In the genomic region with DNA sequence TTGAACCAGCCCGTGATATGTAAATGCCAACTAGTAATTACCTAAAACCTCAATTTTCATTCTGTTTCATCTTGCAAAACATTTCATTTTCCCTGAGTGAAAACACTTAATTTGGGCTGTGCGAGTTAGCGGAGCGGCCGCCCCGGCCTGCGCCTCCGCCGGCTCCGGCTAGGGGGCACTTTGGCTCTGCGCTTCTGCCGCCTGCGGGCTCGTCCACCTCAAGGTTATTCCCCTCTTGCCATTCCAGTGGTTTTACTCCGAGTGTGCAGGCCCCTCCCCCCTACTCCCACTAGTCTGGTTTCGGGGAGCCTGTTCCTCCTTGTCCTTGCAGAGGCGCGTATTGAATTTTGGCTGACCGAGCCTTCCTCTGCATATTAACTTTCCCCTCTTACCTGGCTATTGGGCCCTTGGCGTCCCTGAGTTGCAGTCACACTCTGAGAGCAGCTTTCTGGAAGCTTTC, we compare ENCODE assay signal across 9 cellular contexts. TPM values are rescaled to one million over a fixed set of nuclear protein-coding genes. Genes with fewer than 3 reads are reported as not detected.
DNase-seq lines count a peak whose midpoint lies in the region; ATAC-seq and TF ChIP-seq lines count a peak whose summit lies in the region.
"Had no signal": no experiment of that assay in that cellular context is flagged by ENCODE, and none has a peak within 500 bp of the region (broad histone marks: within the 10 kb centered on the region; RNA-seq: fewer than 3 reads in every experiment).

No MANE protein-coding gene starts in this region.

- no peak for TF ChIP-seq EP300 in esophagus muscularis mucosa (IDR thresholded peaks at IDR 0.05)
- TF ChIP-seq EP300 in neural cell (conservative IDR thresholded peaks at IDR 0.05; ENCODE audit: poor library complexity, severe bottlenecking) = no peak

- no peak for ATAC-seq in GM18520 (IDR thresholded peaks at IDR 0.05; ENCODE audit: unreplicated experiment)

- H3K9me2 ChIP-seq in neural cell (ENCODE audit: insufficient read depth, low read length) = no peaks in the 10 kb centered on the region

- H2AFZ ChIP-seq in neural cell (ENCODE audit: low read depth, low read length) = no peak overlapping the region

- H4K20me1 ChIP-seq in BLaER1 treated with 17β-estradiol and CSF1 and Interleukin-3, amounts not matched to agents 10 nM and 100 nM = peaks cover 57 to 82% (median 73%) of the 10 kb centered on the region in 11 experiments; a peak in 20 of 22 replicates
- no peaks in the 10 kb centered on the region for H4K20me1 ChIP-seq in neural cell (ENCODE audit: insufficient read depth)

- no peaks in the 10 kb centered on the region for H3K9me3 ChIP-seq in BLaER1 treated with 17β-estradiol and CSF1 and Interleukin-3, amounts not matched to agents 10 nM and 100 nM (replicated peaks in 1 of 11)
- H3K9me3 ChIP-seq in esophagus muscularis mucosa = no peaks in the 10 kb centered on the region
- no peaks in the 10 kb centered on the region for H3K9me3 ChIP-seq in neural cell (ENCODE audit: low read length)

- H3K4me3 ChIP-seq in BLaER1 treated with 17β-estradiol and CSF1 and Interleukin-3, amounts not matched to agents 10 nM and 100 nM = no peak overlapping the region
- H3K4me3 ChIP-seq in esophagus muscularis mucosa (peak overlapping the region in 1 of 4 donors; percentile 22), neural cell (ENCODE audit: low read length) (no peak overlapping the region)

- intact Hi-C loops in esophagus muscularis mucosa (cut with DNase I) = loop anchor here (5.0 kb wide), 1 partner anchor 102 kb away; no protein-coding TSS in a partner anchor

- TF ChIP-seq CTCF in esophagus muscularis mucosa (IDR thresholded peaks at IDR 0.05) (peak; percentile 80 to 89 (median 82)), neural cell (IDR thresholded peaks at IDR 0.05; ENCODE audit: poor library complexity, severe bottlenecking) (peak; percentile 76)

- H3K9ac ChIP-seq in BLaER1 treated with 17β-estradiol and CSF1 and Interleukin-3, amounts not matched to agents 10 nM and 100 nM = no peak overlapping the region
- H3K9ac ChIP-seq in neural cell (ENCODE audit: low read length) = no peak overlapping the region

- no peak for TF ChIP-seq POLR2A in esophagus muscularis mucosa (IDR thresholded peaks at IDR 0.05; ENCODE audit: low read depth)

- peaks cover 0 to 11% (median 0%) of the 10 kb centered on the region in 11 experiments; a peak in 1 of 22 replicates for H3K36me3 ChIP-seq in BLaER1 treated with 17β-estradiol and CSF1 and Interleukin-3, amounts not matched to agents 10 nM and 100 nM
- H3K36me3 ChIP-seq in esophagus muscularis mucosa = no peaks in the 10 kb centered on the region
- H3K36me3 ChIP-seq in neural cell (ENCODE audit: insufficient read depth, low read length) = no peaks in the 10 kb centered on the region

- H3K4me2 ChIP-seq in BLaER1 treated with 17β-estradiol and CSF1 and Interleukin-3, amounts not matched to agents 10 nM and 100 nM = peak overlapping the region in 8 of 11 experiments; percentile 3 to 47 (median 14); a peak in 7 of 22 replicates
- no peak overlapping the region for H3K4me2 ChIP-seq in neural cell (ENCODE audit: low read length)

- H3K27ac ChIP-seq in BLaER1 treated with 17β-estradiol and CSF1 and Interleukin-3, amounts not matched to agents 10 nM and 100 nM = no peak overlapping the region
- H3K27ac ChIP-seq in esophagus muscularis mucosa (replicated peaks in 1 of 4) = peak overlapping the region; percentile 49 to 77 (median 72)
- H3K27ac ChIP-seq in neural cell (ENCODE audit: low read length) = no peak overlapping the region

- DNase-seq in NCI-H510A (lab: John Stamatoyannopoulos, UW) = peak; percentile 90
- DNase-seq in esophagus muscularis mucosa (ENCODE audit: extremely low spot score) = no peak
- DNase-seq in MV-4-11 (lab: John Stamatoyannopoulos, UW) = no peak
- DNase-seq in pons (ENCODE audit: low spot score) = no peak
- DNase-seq in NCI-H2107 (lab: John Stamatoyannopoulos, UW) = no peak
- DNase-seq: central memory CD4-positive, alpha-beta T cell had no signal

- TF ChIP-seq RAD21 in neural cell (conservative IDR thresholded peaks at IDR 0.05) = peak; percentile 81

- WGBS in esophagus muscularis mucosa = 43% methylated on average over 20 of the region's 20 CpGs

- H3K79me2 ChIP-seq in neural cell (replicated peaks; ENCODE audit: insufficient read depth, low read length) = no peaks in the 10 kb centered on the region

- H3K27me3 ChIP-seq in BLaER1 treated with 17β-estradiol and CSF1 and Interleukin-3, amounts not matched to agents 10 nM and 100 nM = no peaks in the 10 kb centered on the region
- H3K27me3 ChIP-seq in esophagus muscularis mucosa (no peaks in the 10 kb centered on the region), neural cell (ENCODE audit: insufficient read depth, low read depth, low read length) (no peaks in the 10 kb centered on the region)

- peaks cover 10 to 31% (median 19%) of the 10 kb centered on the region in 10 experiments; a peak in 16 of 20 replicates for H3K4me1 ChIP-seq in BLaER1 treated with 17β-estradiol and CSF1 and Interleukin-3, amounts not matched to agents 10 nM and 100 nM
- peaks cover 26 to 45% (median 42%) of the 10 kb centered on the region in 4 donors for H3K4me1 ChIP-seq in esophagus muscularis mucosa

- no peaks in the 10 kb centered on the region for H3F3A ChIP-seq in neural cell (ENCODE audit: insufficient read depth, low read length, poor library complexity, severe bottlenecking)

TF ChIP-seq in neural cell, 6 proteins besides CTCF, POLR2A, EP300 and RAD21:
- TF ChIP-seq SMC3 (conservative IDR thresholded peaks at IDR 0.05; ENCODE audit: poor library complexity) (peak; percentile 76), POLR2AphosphoS5 (IDR thresholded peaks at IDR 0.05) (no peak), TAF1 (IDR thresholded peaks at IDR 0.05; ENCODE audit: low read depth) (no peak), MXI1 (conservative IDR thresholded peaks at IDR 0.05; ENCODE audit: poor library complexity, severe bottlenecking) (no peak)

RNA-seq across cellular contexts. Expression of gene PEX14, which starts 55.6 kb away (rescaled TPM):
- total RNA-seq in esophagus muscularis mucosa = 10 to 100 TPM; 16.2 to 24.2 (median 20.1) TPM
- polyA plus RNA-seq in neural cell = 13.5 and 18.3 TPM in 2 replicates
- polyA minus RNA-seq in neural cell = 11.7 and 13.4 TPM in 2 replicates

RNA-seq across cellular contexts. Expression of gene DFFA, which starts 58.0 kb away (rescaled TPM):
- 10 to 100 TPM; 17.9 to 32.5 (median 26.0) TPM for total RNA-seq in esophagus muscularis mucosa
- polyA plus RNA-seq in neural cell = 32.2 and 32.7 TPM in 2 replicates
- polyA minus RNA-seq in neural cell = 34.5 and 39.0 TPM in 2 replicates

Comparison
In these comparisons a context has a peak if more than half of its experiments do, and no peak if none do; other contexts are left out.
1. H3K27ac ChIP-seq: peak in esophagus muscularis mucosa (4 of 4); none in BLaER1 treated with 17β-estradiol and CSF1 and Interleukin-3, amounts not matched to agents 10 nM and 100 nM (0 of 11) and neural cell (single experiment).